In genomic region chr9:90086076-90086475, GRCh38 we compare ENCODE assay signal across 1 cellular context.
TF ChIP-seq lines count a peak whose summit lies in the region.

No MANE protein-coding gene starts in this region.

TF ChIP-seq in GM23338, 12 proteins besides CTCF, POLR2A, EP300 and RAD21:
- TF ChIP-seq ZNF462 (CRISPR knock-in tag; IDR thresholded peaks at IDR 0.05) (peak; percentile 11; the same call in 1 of the 2 replicates), EZH2phosphoT487 (IDR thresholded peaks at IDR 0.05; ENCODE audit: unreplicated experiment) (no peak)
TF ChIP-seq in GM23338: peak in this region for 1.
